In genomic region chr1:205775015-205775716, GRCh38 we compare ENCODE assay signal across 8 cellular contexts. TPM values are rescaled to one million over a fixed set of nuclear protein-coding genes. Genes with fewer than 3 reads are reported as not detected.
A peak's percentile ranks its signal among the peaks of the same experiment; 100 is the strongest.
DNase-seq lines count a peak whose midpoint lies in the region; ATAC-seq and TF ChIP-seq lines count a peak whose summit lies in the region.

Gene RAB29, minus strand, starts transcription at chr1:205775482. Its CDS starts 526 bp downstream, at chr1:205774956.

- H3K4me1 ChIP-seq in Caco-2 (peaks cover 14% of the 10 kb centered on the region), HUES6 (ENCODE audit: control insufficient read depth, insufficient read depth, low read length) (peaks cover 3% of the 10 kb centered on the region; the same call in 1 of the 2 replicates), OCI-LY1 (ENCODE audit: insufficient read depth, low read length, severe bottlenecking) (peaks cover 9% of the 10 kb centered on the region), mononuclear cell (ENCODE audit: insufficient read depth, low read length) (peaks cover 55% of the 10 kb centered on the region)

- H4K20me1 ChIP-seq in OCI-LY1 (ENCODE audit: insufficient read depth, low read length) = no peaks in the 10 kb centered on the region

- no peak within 1 kb of the TSS for H3K27ac ChIP-seq in HUES6 (ENCODE audit: low read depth, low read length)
- H3K27ac ChIP-seq in OCI-LY1 (ENCODE audit: low read depth, low read length, poor library complexity, severe bottlenecking) = no peak within 1 kb of the TSS

- no peaks in the 10 kb centered on the region for H3K36me3 Mint-ChIP-seq in Caco-2 (ENCODE audit: insufficient read depth, unreplicated experiment)

- H3K4me3 ChIP-seq in Caco-2 (ENCODE audit: low read depth, low read length) = peak within 1 kb of the TSS; percentile 79
- peak within 1 kb of the TSS; percentile 86 for H3K4me3 ChIP-seq in HUES6 (ENCODE audit: low read depth, low read length)
- peak within 1 kb of the TSS; percentile 71 for H3K4me3 ChIP-seq in OCI-LY1 (ENCODE audit: low read depth, low read length, poor library complexity, severe bottlenecking)
- H3K4me3 ChIP-seq in epithelial cell of esophagus (ENCODE audit: low read length) = peak within 1 kb of the TSS; percentile 91
- H3K4me3 ChIP-seq in mononuclear cell (ENCODE audit: low read length) = peak within 1 kb of the TSS; percentile 86

- CTCF ChIA-PET in Caco-2 (lab: Charles Lee) = interaction anchor here (1.0 to 1.5 kb wide), 3 partner anchors 17 to 35 kb away, joined by 3 to 4 read pairs (median 4); no protein-coding TSS in a partner anchor

- POLR2A ChIA-PET in Caco-2 (lab: Charles Lee) = interaction anchor here (0.5 kb wide), 1 partner anchor 144 kb away, joined by 3 read pairs; no protein-coding TSS in a partner anchor

- peak within 1 kb of the TSS; percentile 99 for H3K4me3 Mint-ChIP-seq in Caco-2 (ENCODE audit: unreplicated experiment)

- H3F3A ChIP-seq in OCI-LY1 (ENCODE audit: insufficient read depth, low read length) = no peaks in the 10 kb centered on the region

- no TSS peak for BruUV-seq in Caco-2 (replicated peaks; lab: Mats Ljungman, UMichigan)

- H3K4me2 ChIP-seq in OCI-LY1 (ENCODE audit: low read length) = peak within 1 kb of the TSS; percentile 84

- TF ChIP-seq CTCF in Caco-2 (IDR thresholded peaks at IDR 0.05; ENCODE audit: insufficient read depth in 1 of 2, low read depth in 1 of 2, low read length in 1 of 2, severe bottlenecking in 1 of 2, unreplicated experiment in 1 of 2) = no peak
- no peak for TF ChIP-seq CTCF in OCI-LY1 (IDR thresholded peaks at IDR 0.05; ENCODE audit: low read length)
- no peak for TF ChIP-seq CTCF in epithelial cell of esophagus (IDR thresholded peaks at IDR 0.05; ENCODE audit: insufficient read depth, low read depth, low read length, missing control alignments)

- intact Hi-C loops in Caco-2 (cut with micrococcal nuclease; ENCODE audit: unreplicated experiment) = loop anchor here (1.0 kb wide), 1 partner anchor 25 kb away; the partner anchor contains the start of gene NUCKS1

- H3K27ac Mint-ChIP-seq in Caco-2 (ENCODE audit: unreplicated experiment) = peak within 1 kb of the TSS; percentile 61

- H2AFZ ChIP-seq in OCI-LY1 (ENCODE audit: low read length) = 0 out of 2 replicates have a peak within 1 kb of the TSS, but pooled peaks have one; percentile 64

- H3K9me2 ChIP-seq in OCI-LY1 (ENCODE audit: low read depth, low read length) = no peaks in the 10 kb centered on the region

- H3K27me3 ChIP-seq in Caco-2 (replicated peaks; ENCODE audit: control insufficient read depth, insufficient read depth, low read length) = no peaks in the 10 kb centered on the region
- peaks cover 34% of the 10 kb centered on the region for H3K27me3 ChIP-seq in HUES6 (ENCODE audit: control insufficient read depth, insufficient read depth, low read length)
- peaks cover 10% of the 10 kb centered on the region; the same call in 1 of the 2 replicates for H3K27me3 ChIP-seq in OCI-LY1 (ENCODE audit: insufficient read depth, low read length)
- H3K27me3 ChIP-seq in mononuclear cell (ENCODE audit: insufficient read depth, low read length) = no peaks in the 10 kb centered on the region

- H3K9ac ChIP-seq in HUES6 (ENCODE audit: low read length) (peak within 1 kb of the TSS; percentile 40), OCI-LY1 (ENCODE audit: low read length) (peak within 1 kb of the TSS; percentile 65)

- no peaks in the 10 kb centered on the region for H3K9me3 Mint-ChIP-seq in Caco-2 (ENCODE audit: unreplicated experiment)

- H3K27me3 Mint-ChIP-seq in Caco-2 (ENCODE audit: insufficient read depth, unreplicated experiment) = no peaks in the 10 kb centered on the region

- H3K9me3 ChIP-seq in Caco-2 = no peaks in the 10 kb centered on the region
- peaks cover 7% of the 10 kb centered on the region; the same call in 1 of the 2 replicates for H3K9me3 ChIP-seq in HUES6 (ENCODE audit: control insufficient read depth, insufficient read depth, low read depth, low read length)
- 0 out of 2 replicates have a peak, but pooled peaks cover 5% of the 10 kb centered on the region for H3K9me3 ChIP-seq in OCI-LY1 (ENCODE audit: low read length)
- no peaks in the 10 kb centered on the region for H3K9me3 ChIP-seq in mononuclear cell (ENCODE audit: low read depth, low read length)

- peaks cover 6% of the 10 kb centered on the region for H3K4me1 Mint-ChIP-seq in Caco-2 (ENCODE audit: low read depth, unreplicated experiment)

- H3K79me2 ChIP-seq in OCI-LY1 (ENCODE audit: insufficient read depth, low read length) = no peaks in the 10 kb centered on the region

- peak; percentile 75 for ATAC-seq in GM21423 (IDR thresholded peaks at IDR 0.05; ENCODE audit: unreplicated experiment)

- H3K36me3 ChIP-seq in Caco-2 (ENCODE audit: control insufficient read depth, insufficient read depth, low read length) = no peaks in the 10 kb centered on the region
- no peaks in the 10 kb centered on the region for H3K36me3 ChIP-seq in HUES6 (ENCODE audit: control insufficient read depth, insufficient read depth, low read length)
- no peaks in the 10 kb centered on the region; the same call in 1 of the 2 replicates for H3K36me3 ChIP-seq in OCI-LY1 (ENCODE audit: insufficient read depth, low read length)

- DNase-seq in Caco-2 (peak; percentile 77 to 79), epithelial cell of esophagus (ENCODE audit: low read depth) (peak; percentile 80)
- peak; percentile 89 for DNase-seq in activated CD8-positive, alpha-beta memory T cell treated with anti-CD3 and anti-CD28 coated beads, Interleukin-2, amount 50 U/mL, for 48 hours
- DNase-seq in stimulated activated CD8-positive, alpha-beta memory T cell treated with anti-CD3 and anti-CD28 coated beads, Interleukin-2, amount 100 ng/mL, for 48 hours (ENCODE audit: low read depth in 2 of 2) = peak; percentile 66 to 68

RNA-seq across cellular contexts. Expression of gene RAB29, which starts in this region (rescaled TPM):
- total RNA-seq in Caco-2 (2022) = 11.0 and 11.9 TPM in 2 replicates
- 21.1 TPM for total RNA-seq in mononuclear cell
